ENCODE assay signal across 2 cellular contexts in the genomic region with DNA sequence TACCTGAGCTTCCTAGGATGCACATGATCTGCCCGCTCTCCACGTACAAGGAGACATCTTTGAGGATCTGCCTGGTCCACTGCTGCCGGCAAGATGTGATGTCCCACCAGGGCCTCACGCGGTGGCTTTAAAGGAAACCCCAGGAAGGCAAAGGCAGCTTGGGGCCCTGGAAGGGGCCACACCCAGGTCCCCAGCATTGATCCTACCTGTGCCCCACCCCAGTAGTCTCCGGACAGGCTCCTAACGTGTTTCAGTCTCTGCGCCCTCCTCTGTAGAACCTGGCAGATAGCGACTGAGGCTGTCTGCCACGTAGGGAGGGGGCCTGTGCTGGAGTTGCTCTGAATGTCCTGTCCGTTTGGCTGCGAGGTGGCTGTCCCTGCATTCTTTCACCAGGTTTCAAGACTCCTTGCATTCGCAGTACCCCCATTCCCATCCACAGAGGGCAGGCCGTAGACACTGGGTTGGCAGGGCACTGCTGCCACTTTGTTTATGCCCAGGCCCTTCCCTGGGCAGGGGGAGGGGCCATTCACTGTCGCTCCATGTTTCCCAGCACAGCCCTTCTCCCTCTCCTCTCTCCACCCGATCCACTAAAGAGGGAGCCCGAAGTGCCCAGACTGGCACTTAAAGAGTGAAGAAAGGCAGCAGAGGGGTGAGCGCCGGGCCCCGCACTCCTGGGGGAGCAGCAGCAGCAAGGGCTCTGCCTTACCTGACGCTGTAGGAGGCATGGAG.
A peak's percentile ranks its signal among the peaks of the same experiment; 100 is the strongest.
TF ChIP-seq lines count a peak whose summit lies in the region.

No MANE protein-coding gene starts in this region.

TF ChIP-seq in GM23338, 12 proteins besides CTCF, POLR2A, EP300 and RAD21 (continues in another document):
- TF ChIP-seq EZH2 (IDR thresholded peaks at IDR 0.05; ENCODE audit: low read depth, unreplicated experiment) (no peak), JUNB (IDR thresholded peaks at IDR 0.05; ENCODE audit: unreplicated experiment) (no peak), POLR2AphosphoS5 (IDR thresholded peaks at IDR 0.05; ENCODE audit: low read depth) (no peak), ZNF114 (CRISPR knock-in tag; IDR thresholded peaks at IDR 0.05) (no peak), ZNF331 (CRISPR knock-in tag; IDR thresholded peaks at IDR 0.05; ENCODE audit: low read depth) (no peak), CREB1 (CRISPR knock-in tag; IDR thresholded peaks at IDR 0.05; ENCODE audit: low read depth) (no peak), STAT1 (IDR thresholded peaks at IDR 0.05; ENCODE audit: unreplicated experiment) (no peak)
- TF ChIP-seq, protein P1, sequence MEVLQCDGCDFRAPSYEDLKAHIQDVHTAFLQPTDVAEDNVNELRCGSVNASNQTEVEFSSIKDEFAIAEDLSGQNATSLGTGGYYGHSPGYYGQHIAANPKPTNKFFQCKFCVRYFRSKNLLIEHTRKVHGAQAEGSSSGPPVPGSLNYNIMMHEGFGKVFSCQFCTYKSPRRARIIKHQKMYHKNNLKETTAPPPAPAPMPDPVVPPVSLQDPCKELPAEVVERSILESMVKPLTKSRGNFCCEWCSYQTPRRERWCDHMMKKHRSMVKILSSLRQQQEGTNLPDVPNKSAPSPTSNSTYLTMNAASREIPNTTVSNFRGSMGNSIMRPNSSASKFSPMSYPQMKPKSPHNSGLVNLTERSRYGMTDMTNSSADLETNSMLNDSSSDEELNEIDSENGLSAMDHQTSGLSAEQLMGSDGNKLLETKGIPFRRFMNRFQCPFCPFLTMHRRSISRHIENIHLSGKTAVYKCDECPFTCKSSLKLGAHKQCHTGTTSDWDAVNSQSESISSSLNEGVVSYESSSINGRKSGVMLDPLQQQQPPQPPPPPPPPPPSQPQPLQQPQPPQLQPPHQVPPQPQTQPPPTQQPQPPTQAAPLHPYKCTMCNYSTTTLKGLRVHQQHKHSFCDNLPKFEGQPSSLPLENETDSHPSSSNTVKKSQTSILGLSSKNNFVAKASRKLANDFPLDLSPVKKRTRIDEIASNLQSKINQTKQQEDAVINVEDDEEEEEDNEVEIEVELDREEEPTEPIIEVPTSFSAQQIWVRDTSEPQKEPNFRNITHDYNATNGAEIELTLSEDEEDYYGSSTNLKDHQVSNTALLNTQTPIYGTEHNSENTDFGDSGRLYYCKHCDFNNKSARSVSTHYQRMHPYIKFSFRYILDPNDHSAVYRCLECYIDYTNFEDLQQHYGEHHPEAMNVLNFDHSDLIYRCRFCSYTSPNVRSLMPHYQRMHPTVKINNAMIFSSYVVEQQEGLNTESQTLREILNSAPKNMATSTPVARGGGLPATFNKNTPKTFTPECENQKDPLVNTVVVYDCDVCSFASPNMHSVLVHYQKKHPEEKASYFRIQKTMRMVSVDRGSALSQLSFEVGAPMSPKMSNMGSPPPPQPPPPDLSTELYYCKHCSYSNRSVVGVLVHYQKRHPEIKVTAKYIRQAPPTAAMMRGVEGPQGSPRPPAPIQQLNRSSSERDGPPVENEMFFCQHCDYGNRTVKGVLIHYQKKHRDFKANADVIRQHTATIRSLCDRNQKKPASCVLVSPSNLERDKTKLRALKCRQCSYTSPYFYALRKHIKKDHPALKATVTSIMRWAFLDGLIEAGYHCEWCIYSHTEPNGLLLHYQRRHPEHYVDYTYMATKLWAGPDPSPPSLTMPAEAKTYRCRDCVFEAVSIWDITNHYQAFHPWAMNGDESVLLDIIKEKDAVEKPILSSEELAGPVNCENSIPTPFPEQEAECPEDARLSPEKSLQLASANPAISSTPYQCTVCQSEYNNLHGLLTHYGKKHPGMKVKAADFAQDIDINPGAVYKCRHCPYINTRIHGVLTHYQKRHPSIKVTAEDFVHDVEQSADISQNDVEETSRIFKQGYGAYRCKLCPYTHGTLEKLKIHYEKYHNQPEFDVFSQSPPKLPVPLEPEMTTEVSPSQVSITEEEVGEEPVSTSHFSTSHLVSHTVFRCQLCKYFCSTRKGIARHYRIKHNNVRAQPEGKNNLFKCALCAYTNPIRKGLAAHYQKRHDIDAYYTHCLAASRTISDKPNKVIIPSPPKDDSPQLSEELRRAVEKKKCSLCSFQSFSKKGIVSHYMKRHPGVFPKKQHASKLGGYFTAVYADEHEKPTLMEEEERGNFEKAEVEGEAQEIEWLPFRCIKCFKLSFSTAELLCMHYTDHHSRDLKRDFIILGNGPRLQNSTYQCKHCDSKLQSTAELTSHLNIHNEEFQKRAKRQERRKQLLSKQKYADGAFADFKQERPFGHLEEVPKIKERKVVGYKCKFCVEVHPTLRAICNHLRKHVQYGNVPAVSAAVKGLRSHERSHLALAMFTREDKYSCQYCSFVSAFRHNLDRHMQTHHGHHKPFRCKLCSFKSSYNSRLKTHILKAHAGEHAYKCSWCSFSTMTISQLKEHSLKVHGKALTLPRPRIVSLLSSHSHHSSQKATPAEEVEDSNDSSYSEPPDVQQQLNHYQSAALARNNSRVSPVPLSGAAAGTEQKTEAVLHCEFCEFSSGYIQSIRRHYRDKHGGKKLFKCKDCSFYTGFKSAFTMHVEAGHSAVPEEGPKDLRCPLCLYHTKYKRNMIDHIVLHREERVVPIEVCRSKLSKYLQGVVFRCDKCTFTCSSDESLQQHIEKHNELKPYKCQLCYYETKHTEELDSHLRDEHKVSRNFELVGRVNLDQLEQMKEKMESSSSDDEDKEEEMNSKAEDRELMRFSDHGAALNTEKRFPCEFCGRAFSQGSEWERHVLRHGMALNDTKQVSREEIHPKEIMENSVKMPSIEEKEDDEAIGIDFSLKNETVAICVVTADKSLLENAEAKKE (CRISPR knock-in tag; IDR thresholded peaks at IDR 0.05): no peak
- TF ChIP-seq, protein P2, sequence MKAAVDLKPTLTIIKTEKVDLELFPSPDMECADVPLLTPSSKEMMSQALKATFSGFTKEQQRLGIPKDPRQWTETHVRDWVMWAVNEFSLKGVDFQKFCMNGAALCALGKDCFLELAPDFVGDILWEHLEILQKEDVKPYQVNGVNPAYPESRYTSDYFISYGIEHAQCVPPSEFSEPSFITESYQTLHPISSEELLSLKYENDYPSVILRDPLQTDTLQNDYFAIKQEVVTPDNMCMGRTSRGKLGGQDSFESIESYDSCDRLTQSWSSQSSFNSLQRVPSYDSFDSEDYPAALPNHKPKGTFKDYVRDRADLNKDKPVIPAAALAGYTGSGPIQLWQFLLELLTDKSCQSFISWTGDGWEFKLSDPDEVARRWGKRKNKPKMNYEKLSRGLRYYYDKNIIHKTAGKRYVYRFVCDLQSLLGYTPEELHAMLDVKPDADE (IDR thresholded peaks at IDR 0.05): no peak

TF ChIP-seq in HepG2, 621 proteins besides CTCF, POLR2A, EP300 and RAD21 (continues in another document):
- TF ChIP-seq ZC3H4 (CRISPR knock-in tag; IDR thresholded peaks at IDR 0.05; ENCODE audit: borderline replicate concordance) (no peak), ZNF75D (CRISPR knock-in tag; IDR thresholded peaks at IDR 0.05; ENCODE audit: borderline replicate concordance) (no peak), GZF1 (CRISPR knock-in tag; IDR thresholded peaks at IDR 0.05) (0 out of 2 replicates have a peak, but pooled peaks have one; percentile 14), SP2 (CRISPR knock-in tag; IDR thresholded peaks at IDR 0.05) (no peak), MZF1 (CRISPR knock-in tag; IDR thresholded peaks at IDR 0.05; ENCODE audit: borderline replicate concordance) (peak; percentile 86; the same call in 1 of the 2 replicates), ZNF232 (CRISPR knock-in tag; IDR thresholded peaks at IDR 0.05; ENCODE audit: borderline replicate concordance) (no peak), SP5 (CRISPR knock-in tag; IDR thresholded peaks at IDR 0.05; ENCODE audit: borderline replicate concordance, low read depth) (0 out of 2 replicates have a peak, but pooled peaks have one; percentile 7), MTA1 (CRISPR knock-in tag; IDR thresholded peaks at IDR 0.05; ENCODE audit: borderline replicate concordance) (0 out of 2 replicates have a peak, but pooled peaks have one; percentile 51)
- TF ChIP-seq, protein P3, sequence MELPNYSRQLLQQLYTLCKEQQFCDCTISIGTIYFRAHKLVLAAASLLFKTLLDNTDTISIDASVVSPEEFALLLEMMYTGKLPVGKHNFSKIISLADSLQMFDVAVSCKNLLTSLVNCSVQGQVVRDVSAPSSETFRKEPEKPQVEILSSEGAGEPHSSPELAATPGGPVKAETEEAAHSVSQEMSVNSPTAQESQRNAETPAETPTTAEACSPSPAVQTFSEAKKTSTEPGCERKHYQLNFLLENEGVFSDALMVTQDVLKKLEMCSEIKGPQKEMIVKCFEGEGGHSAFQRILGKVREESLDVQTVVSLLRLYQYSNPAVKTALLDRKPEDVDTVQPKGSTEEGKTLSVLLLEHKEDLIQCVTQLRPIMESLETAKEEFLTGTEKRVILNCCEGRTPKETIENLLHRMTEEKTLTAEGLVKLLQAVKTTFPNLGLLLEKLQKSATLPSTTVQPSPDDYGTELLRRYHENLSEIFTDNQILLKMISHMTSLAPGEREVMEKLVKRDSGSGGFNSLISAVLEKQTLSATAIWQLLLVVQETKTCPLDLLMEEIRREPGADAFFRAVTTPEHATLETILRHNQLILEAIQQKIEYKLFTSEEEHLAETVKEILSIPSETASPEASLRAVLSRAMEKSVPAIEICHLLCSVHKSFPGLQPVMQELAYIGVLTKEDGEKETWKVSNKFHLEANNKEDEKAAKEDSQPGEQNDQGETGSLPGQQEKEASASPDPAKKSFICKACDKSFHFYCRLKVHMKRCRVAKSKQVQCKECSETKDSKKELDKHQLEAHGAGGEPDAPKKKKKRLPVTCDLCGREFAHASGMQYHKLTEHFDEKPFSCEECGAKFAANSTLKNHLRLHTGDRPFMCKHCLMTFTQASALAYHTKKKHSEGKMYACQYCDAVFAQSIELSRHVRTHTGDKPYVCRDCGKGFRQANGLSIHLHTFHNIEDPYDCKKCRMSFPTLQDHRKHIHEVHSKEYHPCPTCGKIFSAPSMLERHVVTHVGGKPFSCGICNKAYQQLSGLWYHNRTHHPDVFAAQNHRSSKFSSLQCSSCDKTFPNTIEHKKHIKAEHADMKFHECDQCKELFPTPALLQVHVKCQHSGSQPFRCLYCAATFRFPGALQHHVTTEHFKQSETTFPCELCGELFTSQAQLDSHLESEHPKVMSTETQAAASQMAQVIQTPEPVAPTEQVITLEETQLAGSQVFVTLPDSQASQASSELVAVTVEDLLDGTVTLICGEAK (IDR thresholded peaks at IDR 0.05): no peak
- TF ChIP-seq, protein P3 (CRISPR knock-in tag; IDR thresholded peaks at IDR 0.05): no peak
